Comparison of ENCODE assay signal across 8 cellular contexts in genomic region chr1:17826165-17826488, GRCh38.
A peak's percentile ranks its signal among the peaks of the same experiment; 100 is the strongest.
DNase-seq lines count a peak whose midpoint lies in the region; ATAC-seq and TF ChIP-seq lines count a peak whose summit lies in the region.

No MANE protein-coding gene starts in this region.

- no peaks in the 10 kb centered on the region for H3K36me3 ChIP-seq in PC-9 (ENCODE audit: low read depth)

- POLR2A ChIA-PET in PC-9 (lab: Charles Lee; ENCODE audit: unreplicated experiment) = no interaction called here

- no peaks in the 10 kb centered on the region for H3K9me3 ChIP-seq in PC-9 (ENCODE audit: insufficient read depth, low read depth)

- no peak overlapping the region for H2AFZ ChIP-seq in PC-9

- intact Hi-C loops in PC-9 (cut with micrococcal nuclease; ENCODE audit: unreplicated experiment) (no loop called here), posterior cingulate gyrus (cut with DNase I) (no loop called here)

- ATAC-seq in HG02970 (IDR thresholded peaks at IDR 0.05; ENCODE audit: low FRiP score, unreplicated experiment) = no peak

- no peaks in the 10 kb centered on the region for H3K79me2 ChIP-seq in PC-9 (ENCODE audit: low read depth)

- no peak overlapping the region for H3K27ac ChIP-seq in PC-9

- peak; percentile 61 for TF ChIP-seq CTCF in PC-9 (conservative IDR thresholded peaks at IDR 0.05)

- no peaks in the 10 kb centered on the region for H3F3A ChIP-seq in PC-9 (ENCODE audit: insufficient read depth, low read depth)

- no peaks in the 10 kb centered on the region for H3K27me3 ChIP-seq in PC-9 (ENCODE audit: insufficient read depth, low read depth)

- no peak overlapping the region for H3K4me2 ChIP-seq in PC-9

- DNase-seq in activated CD4-positive, alpha-beta T cell treated with anti-CD3 and anti-CD28 coated beads for 48 hours = peak; percentile 55
- no peak for DNase-seq in activated CD4-positive, alpha-beta T cell treated with anti-CD3 and anti-CD28 coated beads, Interleukin-2, amount 50 U/mL, for 4 hours
- peak in 1 of 2 experiments; percentile 14 for DNase-seq in PC-9
- peak; percentile 18 for DNase-seq in fibroblast of peridontal ligament (ENCODE audit: extremely low read depth)
- peak in 7 of 10 donors; percentile 32 to 81 (median 46) for DNase-seq in posterior cingulate gyrus
- DNase-seq in dermis blood vessel endothelial cell = no peak
- no peak for DNase-seq in NCI-H2107 (lab: John Stamatoyannopoulos, UW)

- H3K9me2 ChIP-seq in PC-9 (ENCODE audit: insufficient read depth) = no peaks in the 10 kb centered on the region

- CTCF ChIA-PET in PC-9 (lab: Charles Lee) = interaction anchor here (0.6 kb wide), 1 partner anchor 65 kb away, joined by 8 read pairs; no protein-coding TSS in a partner anchor

- BruUV-seq in PC-9 (replicated peaks; lab: Mats Ljungman, UMichigan) = no TSS peak

- no peak overlapping the region for H3K4me3 ChIP-seq in PC-9

- H3K4me1 ChIP-seq in PC-9 (replicated peaks; ENCODE audit: insufficient read depth) = no peaks in the 10 kb centered on the region

- H4K20me1 ChIP-seq in PC-9 (ENCODE audit: insufficient read depth) = no peaks in the 10 kb centered on the region

Comparison
In these comparisons a context has a peak if more than half of its experiments do, and no peak if none do; other contexts are left out.
1. DNase-seq: peak in activated CD4-positive, alpha-beta T cell treated with anti-CD3 and anti-CD28 coated beads for 48 hours (single experiment), fibroblast of peridontal ligament (single experiment) and posterior cingulate gyrus (7 of 10); none in activated CD4-positive, alpha-beta T cell treated with anti-CD3 and anti-CD28 coated beads, Interleukin-2, amount 50 U/mL, for 4 hours (0 of 2), dermis blood vessel endothelial cell (single experiment) and NCI-H2107 (single experiment).